Comparison of ENCODE assay signal across 1 cellular context in genomic region chr4:4541661-4542570, GRCh38.
TF ChIP-seq lines count a peak whose summit lies in the region.

Gene STX18, minus strand, starts transcription at chr4:4542048. Its CDS starts 84 bp downstream, at chr4:4541964.

TF ChIP-seq in K562, 482 proteins besides CTCF, POLR2A, EP300 and RAD21 (continued from another document and continues in another):
- TF ChIP-seq MBD1 (CRISPR knock-in tag; IDR thresholded peaks at IDR 0.05) (no peak), SMAD4 (CRISPR knock-in tag; conservative IDR thresholded peaks at IDR 0.05) (peak; percentile 91), ZNF311 (CRISPR knock-in tag; IDR thresholded peaks at IDR 0.05) (no peak), SNRNP70 (optimal IDR thresholded peaks at IDR 0.05; ENCODE audit: low read depth, low read length) (no peak), KDM2B (CRISPR knock-in tag; IDR thresholded peaks at IDR 0.05) (peak; percentile 92; the same call in 1 of the 2 replicates), ZNF143 (CRISPR knock-in tag; IDR thresholded peaks at IDR 0.05) (no peak; the same call in 1 of the 2 replicates), KLF10 (CRISPR knock-in tag; IDR thresholded peaks at IDR 0.05) (no peak), SMARCA5 (IDR thresholded peaks at IDR 0.05) (no peak), ZNF184 (CRISPR knock-in tag; IDR thresholded peaks at IDR 0.05) (no peak), BHLHE40 (IDR thresholded peaks at IDR 0.05; ENCODE audit: low read length) (peak; percentile 53), POLR2H (tag; IDR thresholded peaks at IDR 0.05; ENCODE audit: low read depth) (peak; percentile 63; the same call in 1 of the 2 replicates), SMARCC2 (IDR thresholded peaks at IDR 0.05; ENCODE audit: low read depth) (no peak), CBX1 (IDR thresholded peaks at IDR 0.05; ENCODE audit: low read depth) (peak; percentile 85; the same call in 1 of the 2 replicates), TCF3 (CRISPR knock-in tag; IDR thresholded peaks at IDR 0.05) (peak; percentile 30; the same call in 1 of the 2 replicates), ATF1 (CRISPR knock-in tag; IDR thresholded peaks at IDR 0.05) (peak; percentile 93), ATF1 (tag; IDR thresholded peaks at IDR 0.05) (peak; percentile 99), HSF4 (CRISPR knock-in tag; IDR thresholded peaks at IDR 0.05; ENCODE audit: borderline replicate concordance) (no peak), NFIC (IDR thresholded peaks at IDR 0.05) (peak; percentile 76), SREBF1 (IDR thresholded peaks at IDR 0.05; ENCODE audit: borderline replicate concordance, low read depth, low read length) (no peak), CSDE1 (IDR thresholded peaks at IDR 0.05) (peak in 1 of 2 experiments; percentile 88; a peak in 2 of 4 replicates), COPS2 (conservative IDR thresholded peaks at IDR 0.05) (no peak), ZNF354B (CRISPR knock-in tag; IDR thresholded peaks at IDR 0.05) (no peak), TBP (optimal IDR thresholded peaks at IDR 0.05; ENCODE audit: low read depth, low read length) (peak; percentile 95), LEF1 (IDR thresholded peaks at IDR 0.05) (peak; percentile 48; the same call in 1 of the 2 replicates), SUPT5H (IDR thresholded peaks at IDR 0.05) (peak; percentile 85), ZNF644 (tag; IDR thresholded peaks at IDR 0.05; ENCODE audit: low read depth) (no peak), IFI16 (CRISPR knock-in tag; IDR thresholded peaks at IDR 0.05) (no peak), MAFK (IDR thresholded peaks at IDR 0.05; ENCODE audit: low read length) (0 out of 2 replicates have a peak, but pooled peaks have one; percentile 23), HMG20A (CRISPR knock-in tag; conservative IDR thresholded peaks at IDR 0.05) (no peak), POLR2B (IDR thresholded peaks at IDR 0.05; ENCODE audit: low read depth, partially characterized antibody) (peak; percentile 76), THAP12 (CRISPR knock-in tag; IDR thresholded peaks at IDR 0.05) (peak; percentile 59), GABPA (tag; conservative IDR thresholded peaks at IDR 0.05; ENCODE audit: low read depth) (peak; percentile 94), CREM (IDR thresholded peaks at IDR 0.05; ENCODE audit: low read depth) (peak; percentile 99), ZNF695 (CRISPR knock-in tag; IDR thresholded peaks at IDR 0.05) (no peak), AFF1 (IDR thresholded peaks at IDR 0.05; ENCODE audit: low read depth in 1 of 2, partially characterized antibody in 2 of 2) (peak in 1 of 2 experiments; percentile 56), TEAD2 (tag; IDR thresholded peaks at IDR 0.05) (no peak), MEF2A (IDR thresholded peaks at IDR 0.05; ENCODE audit: control insufficient read depth, low read depth, low read length) (peak; percentile 63; the same call in 1 of the 2 replicates), U2AF2 (optimal IDR thresholded peaks at IDR 0.05; ENCODE audit: low read depth, low read length) (no peak), ARHGAP35 (IDR thresholded peaks at IDR 0.05; ENCODE audit: partially characterized antibody) (no peak), SAFB (IDR thresholded peaks at IDR 0.05; ENCODE audit: borderline replicate concordance, low read depth, low read length) (peak; percentile 46; the same call in 1 of the 2 replicates), NRF1 (conservative IDR thresholded peaks at IDR 0.05 in 1 of 2, IDR thresholded peaks at IDR 0.05 in 1 of 2) (peak in 1 of 2 experiments; percentile 71), SMARCB1 (IDR thresholded peaks at IDR 0.05; ENCODE audit: insufficient read length, low read depth) (no peak), ARNT (IDR thresholded peaks at IDR 0.05) (peak in 1 of 2 experiments; percentile 54; a peak in 1 of 4 replicates), ARID4B (CRISPR knock-in tag; IDR thresholded peaks at IDR 0.05) (peak; percentile 95), MCM2 (IDR thresholded peaks at IDR 0.05; ENCODE audit: low read depth) (no peak), ELF4 (CRISPR knock-in tag; IDR thresholded peaks at IDR 0.05) (no peak), ZBED1 (IDR thresholded peaks at IDR 0.05) (peak; percentile 62; the same call in 1 of the 2 replicates), NFRKB (IDR thresholded peaks at IDR 0.05; ENCODE audit: low read depth) (peak; percentile 88), ZNF239 (CRISPR knock-in tag; IDR thresholded peaks at IDR 0.05) (peak; percentile 53; the same call in 1 of the 2 replicates)
- TF ChIP-seq, protein P1, sequence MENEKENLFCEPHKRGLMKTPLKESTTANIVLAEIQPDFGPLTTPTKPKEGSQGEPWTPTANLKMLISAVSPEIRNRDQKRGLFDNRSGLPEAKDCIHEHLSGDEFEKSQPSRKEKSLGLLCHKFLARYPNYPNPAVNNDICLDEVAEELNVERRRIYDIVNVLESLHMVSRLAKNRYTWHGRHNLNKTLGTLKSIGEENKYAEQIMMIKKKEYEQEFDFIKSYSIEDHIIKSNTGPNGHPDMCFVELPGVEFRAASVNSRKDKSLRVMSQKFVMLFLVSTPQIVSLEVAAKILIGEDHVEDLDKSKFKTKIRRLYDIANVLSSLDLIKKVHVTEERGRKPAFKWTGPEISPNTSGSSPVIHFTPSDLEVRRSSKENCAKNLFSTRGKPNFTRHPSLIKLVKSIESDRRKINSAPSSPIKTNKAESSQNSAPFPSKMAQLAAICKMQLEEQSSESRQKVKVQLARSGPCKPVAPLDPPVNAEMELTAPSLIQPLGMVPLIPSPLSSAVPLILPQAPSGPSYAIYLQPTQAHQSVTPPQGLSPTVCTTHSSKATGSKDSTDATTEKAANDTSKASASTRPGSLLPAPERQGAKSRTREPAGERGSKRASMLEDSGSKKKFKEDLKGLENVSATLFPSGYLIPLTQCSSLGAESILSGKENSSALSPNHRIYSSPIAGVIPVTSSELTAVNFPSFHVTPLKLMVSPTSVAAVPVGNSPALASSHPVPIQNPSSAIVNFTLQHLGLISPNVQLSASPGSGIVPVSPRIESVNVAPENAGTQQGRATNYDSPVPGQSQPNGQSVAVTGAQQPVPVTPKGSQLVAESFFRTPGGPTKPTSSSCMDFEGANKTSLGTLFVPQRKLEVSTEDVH (IDR thresholded peaks at IDR 0.05; ENCODE audit: low read depth, partially characterized antibody), result peak; percentile 86
- TF ChIP-seq, protein P2, sequence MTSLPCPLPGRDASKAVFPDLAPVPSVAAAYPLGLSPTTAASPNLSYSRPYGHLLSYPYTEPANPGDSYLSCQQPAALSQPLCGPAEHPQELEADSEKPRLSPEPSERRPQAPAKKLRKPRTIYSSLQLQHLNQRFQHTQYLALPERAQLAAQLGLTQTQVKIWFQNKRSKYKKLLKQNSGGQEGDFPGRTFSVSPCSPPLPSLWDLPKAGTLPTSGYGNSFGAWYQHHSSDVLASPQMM (CRISPR knock-in tag; IDR thresholded peaks at IDR 0.05), result no peak
- TF ChIP-seq, protein P3, sequence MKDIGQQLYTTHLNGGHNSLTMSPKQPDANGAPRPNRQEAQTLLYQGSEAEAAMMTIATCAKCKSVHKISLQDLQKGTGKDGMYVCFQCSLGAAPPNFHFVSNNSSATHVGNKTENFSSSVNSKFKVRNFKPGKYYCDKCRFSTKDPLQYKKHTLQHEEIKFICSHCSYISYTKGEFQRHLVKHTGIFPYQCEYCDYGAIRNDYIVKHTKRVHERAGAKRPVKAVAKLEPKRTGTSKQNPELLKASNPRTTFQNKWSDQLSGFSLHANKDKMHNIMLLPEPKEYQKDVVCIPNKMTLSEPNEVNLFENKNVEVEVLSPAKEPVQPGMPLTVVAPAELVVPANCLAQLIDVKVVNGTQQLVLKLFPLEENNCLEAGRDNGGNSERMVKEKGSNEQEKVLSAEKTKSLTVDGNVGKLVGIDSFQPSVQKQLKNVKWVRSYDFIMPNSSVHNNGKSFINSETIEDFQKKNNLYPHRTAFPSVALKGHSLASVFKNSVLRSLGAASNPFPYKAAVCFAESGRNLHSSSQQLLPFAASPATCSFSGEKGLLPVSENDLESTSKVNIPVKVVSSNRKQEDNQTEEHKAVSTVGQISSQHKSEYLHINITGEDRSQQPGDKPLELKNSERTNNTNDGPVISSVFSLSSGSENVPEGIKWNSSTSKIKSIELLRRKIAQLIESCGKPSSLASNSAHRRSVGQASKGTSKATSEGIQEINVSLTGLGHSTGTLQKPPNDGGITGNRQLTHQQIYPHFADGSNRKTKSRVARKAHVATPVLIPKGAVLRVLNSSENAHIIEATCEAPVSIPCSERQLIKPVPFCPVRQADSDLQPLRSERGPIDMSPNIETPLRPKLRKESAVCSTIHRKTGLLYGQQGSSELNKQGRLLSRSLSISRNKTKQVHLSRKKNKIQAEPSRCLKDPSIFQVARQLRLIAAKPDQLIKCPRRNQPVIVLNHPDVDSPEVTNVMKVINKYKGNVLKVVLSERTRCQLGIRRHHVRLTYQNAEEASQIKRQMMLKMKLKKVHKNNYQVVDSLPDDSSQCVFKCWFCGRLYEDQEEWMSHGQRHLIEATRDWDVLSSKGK (CRISPR knock-in tag; IDR thresholded peaks at IDR 0.05), result no peak
